3 cellular contexts compared by ENCODE assay signal in the genomic region with DNA sequence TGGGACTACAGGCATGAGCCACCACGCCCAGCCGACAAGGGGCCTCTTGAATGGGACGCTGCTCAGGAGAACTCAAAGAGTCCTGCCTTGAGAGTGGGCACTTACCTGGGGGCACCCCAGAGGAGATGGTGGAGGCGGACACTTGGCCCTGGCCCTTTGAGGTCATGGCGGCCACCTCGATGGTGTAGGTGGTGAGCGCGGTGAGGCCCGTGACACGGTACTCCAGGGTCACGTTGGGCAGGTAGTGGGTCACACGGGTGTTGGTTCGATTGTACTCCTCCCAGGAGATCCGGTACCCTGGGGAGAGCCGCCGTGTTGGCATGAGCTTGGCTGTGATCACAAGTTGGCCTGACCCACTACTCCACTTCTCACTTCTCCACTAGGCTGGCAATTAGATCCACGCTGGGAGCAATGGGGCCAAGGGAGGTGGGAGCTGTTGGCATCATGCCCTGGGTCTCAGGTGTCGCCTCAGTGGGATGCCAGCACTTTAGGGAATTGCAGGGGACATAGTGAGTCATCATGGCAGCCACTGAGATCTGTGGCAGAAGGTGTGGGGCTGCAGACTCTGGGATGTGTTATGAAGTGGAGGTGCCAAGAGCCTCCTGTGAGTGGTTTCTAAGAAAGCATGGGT.
TF ChIP-seq lines count a peak whose summit lies in the region.

No MANE protein-coding gene starts in this region.

TF ChIP-seq in A549, 52 proteins besides CTCF, POLR2A, EP300 and RAD21 (continued from another document):
- TF ChIP-seq, protein P1, sequence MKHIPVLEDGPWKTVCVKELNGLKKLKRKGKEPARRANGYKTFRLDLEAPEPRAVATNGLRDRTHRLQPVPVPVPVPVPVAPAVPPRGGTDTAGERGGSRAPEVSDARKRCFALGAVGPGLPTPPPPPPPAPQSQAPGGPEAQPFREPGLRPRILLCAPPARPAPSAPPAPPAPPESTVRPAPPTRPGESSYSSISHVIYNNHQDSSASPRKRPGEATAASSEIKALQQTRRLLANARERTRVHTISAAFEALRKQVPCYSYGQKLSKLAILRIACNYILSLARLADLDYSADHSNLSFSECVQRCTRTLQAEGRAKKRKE (CRISPR knock-in tag; IDR thresholded peaks at IDR 0.05; ENCODE audit: low read depth) = no peak
- TF ChIP-seq FOSL2 (IDR thresholded peaks at IDR 0.05) (no peak), FOSL2 (CRISPR knock-in tag; IDR thresholded peaks at IDR 0.05) (0 out of 2 replicates have a peak, but pooled peaks have one; percentile 18), KDM5A (IDR thresholded peaks at IDR 0.05) (no peak)

TF ChIP-seq in Ishikawa, 13 proteins besides CTCF, POLR2A, EP300 and RAD21 (continued from another document):
- peak; percentile 86 for TF ChIP-seq FOXM1 (IDR thresholded peaks at IDR 0.05; ENCODE audit: borderline replicate concordance, low read depth)
- TF ChIP-seq, protein P2, sequence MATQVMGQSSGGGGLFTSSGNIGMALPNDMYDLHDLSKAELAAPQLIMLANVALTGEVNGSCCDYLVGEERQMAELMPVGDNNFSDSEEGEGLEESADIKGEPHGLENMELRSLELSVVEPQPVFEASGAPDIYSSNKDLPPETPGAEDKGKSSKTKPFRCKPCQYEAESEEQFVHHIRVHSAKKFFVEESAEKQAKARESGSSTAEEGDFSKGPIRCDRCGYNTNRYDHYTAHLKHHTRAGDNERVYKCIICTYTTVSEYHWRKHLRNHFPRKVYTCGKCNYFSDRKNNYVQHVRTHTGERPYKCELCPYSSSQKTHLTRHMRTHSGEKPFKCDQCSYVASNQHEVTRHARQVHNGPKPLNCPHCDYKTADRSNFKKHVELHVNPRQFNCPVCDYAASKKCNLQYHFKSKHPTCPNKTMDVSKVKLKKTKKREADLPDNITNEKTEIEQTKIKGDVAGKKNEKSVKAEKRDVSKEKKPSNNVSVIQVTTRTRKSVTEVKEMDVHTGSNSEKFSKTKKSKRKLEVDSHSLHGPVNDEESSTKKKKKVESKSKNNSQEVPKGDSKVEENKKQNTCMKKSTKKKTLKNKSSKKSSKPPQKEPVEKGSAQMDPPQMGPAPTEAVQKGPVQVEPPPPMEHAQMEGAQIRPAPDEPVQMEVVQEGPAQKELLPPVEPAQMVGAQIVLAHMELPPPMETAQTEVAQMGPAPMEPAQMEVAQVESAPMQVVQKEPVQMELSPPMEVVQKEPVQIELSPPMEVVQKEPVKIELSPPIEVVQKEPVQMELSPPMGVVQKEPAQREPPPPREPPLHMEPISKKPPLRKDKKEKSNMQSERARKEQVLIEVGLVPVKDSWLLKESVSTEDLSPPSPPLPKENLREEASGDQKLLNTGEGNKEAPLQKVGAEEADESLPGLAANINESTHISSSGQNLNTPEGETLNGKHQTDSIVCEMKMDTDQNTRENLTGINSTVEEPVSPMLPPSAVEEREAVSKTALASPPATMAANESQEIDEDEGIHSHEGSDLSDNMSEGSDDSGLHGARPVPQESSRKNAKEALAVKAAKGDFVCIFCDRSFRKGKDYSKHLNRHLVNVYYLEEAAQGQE (IDR thresholded peaks at IDR 0.05; ENCODE audit: low read depth) = no peak
- peak; percentile 87 for TF ChIP-seq TEAD4 (IDR thresholded peaks at IDR 0.05)
- TF ChIP-seq CEBPB (IDR thresholded peaks at IDR 0.05) = peak; percentile 12; the same call in 1 of the 2 replicates
- TF ChIP-seq, protein P3, sequence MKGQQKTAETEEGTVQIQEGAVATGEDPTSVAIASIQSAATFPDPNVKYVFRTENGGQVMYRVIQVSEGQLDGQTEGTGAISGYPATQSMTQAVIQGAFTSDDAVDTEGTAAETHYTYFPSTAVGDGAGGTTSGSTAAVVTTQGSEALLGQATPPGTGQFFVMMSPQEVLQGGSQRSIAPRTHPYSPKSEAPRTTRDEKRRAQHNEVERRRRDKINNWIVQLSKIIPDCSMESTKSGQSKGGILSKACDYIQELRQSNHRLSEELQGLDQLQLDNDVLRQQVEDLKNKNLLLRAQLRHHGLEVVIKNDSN (IDR thresholded peaks at IDR 0.05) = peak; percentile 67
- no peak for TF ChIP-seq EGR1 (IDR thresholded peaks at IDR 0.05)
- TF ChIP-seq YY1 (IDR thresholded peaks at IDR 0.05; ENCODE audit: low read depth) = peak; percentile 63; the same call in 1 of the 2 replicates
- TF ChIP-seq TAF1 (IDR thresholded peaks at IDR 0.05; ENCODE audit: low read depth) = no peak
- TF ChIP-seq ZBTB7A (IDR thresholded peaks at IDR 0.05; ENCODE audit: low read depth) = 0 out of 2 replicates have a peak, but pooled peaks have one; percentile 24
- TF ChIP-seq TCF12 (IDR thresholded peaks at IDR 0.05; ENCODE audit: low read depth) = peak; percentile 94
- TF ChIP-seq NFIC (IDR thresholded peaks at IDR 0.05) = peak; percentile 98
- no peak for TF ChIP-seq CREB1 (IDR thresholded peaks at IDR 0.05; ENCODE audit: low read depth)

TF ChIP-seq in H1, 55 proteins besides CTCF, POLR2A, EP300 and RAD21 (continued from another document):
- no peak for TF ChIP-seq CHD1 (IDR thresholded peaks at IDR 0.05; ENCODE audit: low read depth, low read length)
- TF ChIP-seq, protein P4, sequence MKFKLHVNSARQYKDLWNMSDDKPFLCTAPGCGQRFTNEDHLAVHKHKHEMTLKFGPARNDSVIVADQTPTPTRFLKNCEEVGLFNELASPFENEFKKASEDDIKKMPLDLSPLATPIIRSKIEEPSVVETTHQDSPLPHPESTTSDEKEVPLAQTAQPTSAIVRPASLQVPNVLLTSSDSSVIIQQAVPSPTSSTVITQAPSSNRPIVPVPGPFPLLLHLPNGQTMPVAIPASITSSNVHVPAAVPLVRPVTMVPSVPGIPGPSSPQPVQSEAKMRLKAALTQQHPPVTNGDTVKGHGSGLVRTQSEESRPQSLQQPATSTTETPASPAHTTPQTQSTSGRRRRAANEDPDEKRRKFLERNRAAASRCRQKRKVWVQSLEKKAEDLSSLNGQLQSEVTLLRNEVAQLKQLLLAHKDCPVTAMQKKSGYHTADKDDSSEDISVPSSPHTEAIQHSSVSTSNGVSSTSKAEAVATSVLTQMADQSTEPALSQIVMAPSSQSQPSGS (IDR thresholded peaks at IDR 0.05; ENCODE audit: low read length) = no peak
- no peak for TF ChIP-seq BRCA1 (IDR thresholded peaks at IDR 0.05; ENCODE audit: low read depth, low read length)
- no peak for TF ChIP-seq PHF8 (conservative IDR thresholded peaks at IDR 0.05; ENCODE audit: low read depth, low read length)
- TF ChIP-seq ASH2L (IDR thresholded peaks at IDR 0.05; ENCODE audit: low read length) = no peak
- no peak for TF ChIP-seq RBBP5 (IDR thresholded peaks at IDR 0.05; ENCODE audit: borderline replicate concordance, low read depth, low read length)
- no peak for TF ChIP-seq TBP (IDR thresholded peaks at IDR 0.05; ENCODE audit: low read depth, low read length)
- no peak for TF ChIP-seq MAFK (IDR thresholded peaks at IDR 0.05; ENCODE audit: low read depth, low read length)
- TF ChIP-seq, protein P5, sequence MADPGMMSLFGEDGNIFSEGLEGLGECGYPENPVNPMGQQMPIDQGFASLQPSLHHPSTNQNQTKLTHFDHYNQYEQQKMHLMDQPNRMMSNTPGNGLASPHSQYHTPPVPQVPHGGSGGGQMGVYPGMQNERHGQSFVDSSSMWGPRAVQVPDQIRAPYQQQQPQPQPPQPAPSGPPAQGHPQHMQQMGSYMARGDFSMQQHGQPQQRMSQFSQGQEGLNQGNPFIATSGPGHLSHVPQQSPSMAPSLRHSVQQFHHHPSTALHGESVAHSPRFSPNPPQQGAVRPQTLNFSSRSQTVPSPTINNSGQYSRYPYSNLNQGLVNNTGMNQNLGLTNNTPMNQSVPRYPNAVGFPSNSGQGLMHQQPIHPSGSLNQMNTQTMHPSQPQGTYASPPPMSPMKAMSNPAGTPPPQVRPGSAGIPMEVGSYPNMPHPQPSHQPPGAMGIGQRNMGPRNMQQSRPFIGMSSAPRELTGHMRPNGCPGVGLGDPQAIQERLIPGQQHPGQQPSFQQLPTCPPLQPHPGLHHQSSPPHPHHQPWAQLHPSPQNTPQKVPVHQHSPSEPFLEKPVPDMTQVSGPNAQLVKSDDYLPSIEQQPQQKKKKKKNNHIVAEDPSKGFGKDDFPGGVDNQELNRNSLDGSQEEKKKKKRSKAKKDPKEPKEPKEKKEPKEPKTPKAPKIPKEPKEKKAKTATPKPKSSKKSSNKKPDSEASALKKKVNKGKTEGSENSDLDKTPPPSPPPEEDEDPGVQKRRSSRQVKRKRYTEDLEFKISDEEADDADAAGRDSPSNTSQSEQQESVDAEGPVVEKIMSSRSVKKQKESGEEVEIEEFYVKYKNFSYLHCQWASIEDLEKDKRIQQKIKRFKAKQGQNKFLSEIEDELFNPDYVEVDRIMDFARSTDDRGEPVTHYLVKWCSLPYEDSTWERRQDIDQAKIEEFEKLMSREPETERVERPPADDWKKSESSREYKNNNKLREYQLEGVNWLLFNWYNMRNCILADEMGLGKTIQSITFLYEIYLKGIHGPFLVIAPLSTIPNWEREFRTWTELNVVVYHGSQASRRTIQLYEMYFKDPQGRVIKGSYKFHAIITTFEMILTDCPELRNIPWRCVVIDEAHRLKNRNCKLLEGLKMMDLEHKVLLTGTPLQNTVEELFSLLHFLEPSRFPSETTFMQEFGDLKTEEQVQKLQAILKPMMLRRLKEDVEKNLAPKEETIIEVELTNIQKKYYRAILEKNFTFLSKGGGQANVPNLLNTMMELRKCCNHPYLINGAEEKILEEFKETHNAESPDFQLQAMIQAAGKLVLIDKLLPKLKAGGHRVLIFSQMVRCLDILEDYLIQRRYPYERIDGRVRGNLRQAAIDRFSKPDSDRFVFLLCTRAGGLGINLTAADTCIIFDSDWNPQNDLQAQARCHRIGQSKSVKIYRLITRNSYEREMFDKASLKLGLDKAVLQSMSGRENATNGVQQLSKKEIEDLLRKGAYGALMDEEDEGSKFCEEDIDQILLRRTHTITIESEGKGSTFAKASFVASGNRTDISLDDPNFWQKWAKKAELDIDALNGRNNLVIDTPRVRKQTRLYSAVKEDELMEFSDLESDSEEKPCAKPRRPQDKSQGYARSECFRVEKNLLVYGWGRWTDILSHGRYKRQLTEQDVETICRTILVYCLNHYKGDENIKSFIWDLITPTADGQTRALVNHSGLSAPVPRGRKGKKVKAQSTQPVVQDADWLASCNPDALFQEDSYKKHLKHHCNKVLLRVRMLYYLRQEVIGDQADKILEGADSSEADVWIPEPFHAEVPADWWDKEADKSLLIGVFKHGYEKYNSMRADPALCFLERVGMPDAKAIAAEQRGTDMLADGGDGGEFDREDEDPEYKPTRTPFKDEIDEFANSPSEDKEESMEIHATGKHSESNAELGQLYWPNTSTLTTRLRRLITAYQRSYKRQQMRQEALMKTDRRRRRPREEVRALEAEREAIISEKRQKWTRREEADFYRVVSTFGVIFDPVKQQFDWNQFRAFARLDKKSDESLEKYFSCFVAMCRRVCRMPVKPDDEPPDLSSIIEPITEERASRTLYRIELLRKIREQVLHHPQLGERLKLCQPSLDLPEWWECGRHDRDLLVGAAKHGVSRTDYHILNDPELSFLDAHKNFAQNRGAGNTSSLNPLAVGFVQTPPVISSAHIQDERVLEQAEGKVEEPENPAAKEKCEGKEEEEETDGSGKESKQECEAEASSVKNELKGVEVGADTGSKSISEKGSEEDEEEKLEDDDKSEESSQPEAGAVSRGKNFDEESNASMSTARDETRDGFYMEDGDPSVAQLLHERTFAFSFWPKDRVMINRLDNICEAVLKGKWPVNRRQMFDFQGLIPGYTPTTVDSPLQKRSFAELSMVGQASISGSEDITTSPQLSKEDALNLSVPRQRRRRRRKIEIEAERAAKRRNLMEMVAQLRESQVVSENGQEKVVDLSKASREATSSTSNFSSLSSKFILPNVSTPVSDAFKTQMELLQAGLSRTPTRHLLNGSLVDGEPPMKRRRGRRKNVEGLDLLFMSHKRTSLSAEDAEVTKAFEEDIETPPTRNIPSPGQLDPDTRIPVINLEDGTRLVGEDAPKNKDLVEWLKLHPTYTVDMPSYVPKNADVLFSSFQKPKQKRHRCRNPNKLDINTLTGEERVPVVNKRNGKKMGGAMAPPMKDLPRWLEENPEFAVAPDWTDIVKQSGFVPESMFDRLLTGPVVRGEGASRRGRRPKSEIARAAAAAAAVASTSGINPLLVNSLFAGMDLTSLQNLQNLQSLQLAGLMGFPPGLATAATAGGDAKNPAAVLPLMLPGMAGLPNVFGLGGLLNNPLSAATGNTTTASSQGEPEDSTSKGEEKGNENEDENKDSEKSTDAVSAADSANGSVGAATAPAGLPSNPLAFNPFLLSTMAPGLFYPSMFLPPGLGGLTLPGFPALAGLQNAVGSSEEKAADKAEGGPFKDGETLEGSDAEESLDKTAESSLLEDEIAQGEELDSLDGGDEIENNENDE (IDR thresholded peaks at IDR 0.05; ENCODE audit: insufficient replicate concordance, low read length) = no peak
- no peak for TF ChIP-seq TEAD4 (IDR thresholded peaks at IDR 0.05; ENCODE audit: low read depth, low read length)
- no peak for TF ChIP-seq POLR2AphosphoS5 (IDR thresholded peaks at IDR 0.05; ENCODE audit: low read depth, low read length)
- TF ChIP-seq BCL11A (IDR thresholded peaks at IDR 0.05; ENCODE audit: low read depth in 2 of 2, low read length in 2 of 2) = no peak
